ENCODE assay signal across 28 cellular contexts in the genomic region with DNA sequence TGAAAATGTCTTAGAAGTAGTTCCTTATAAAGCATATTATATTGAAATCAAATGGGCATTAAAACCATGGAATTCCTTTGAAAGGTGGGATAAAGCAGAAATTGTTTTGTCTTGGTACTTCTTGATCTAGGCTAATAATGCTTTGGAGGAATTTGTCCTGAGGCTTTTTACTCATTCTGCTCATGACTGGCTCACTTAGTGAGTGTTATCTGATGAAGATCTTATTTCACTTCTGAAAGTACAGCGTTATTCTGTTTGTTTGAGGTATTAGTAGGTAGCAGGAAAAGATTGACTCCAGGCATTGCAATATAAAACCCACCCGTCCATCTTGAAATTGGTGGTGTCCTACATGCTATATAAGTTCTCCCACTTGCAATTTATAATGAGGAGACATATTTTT. TPM values are rescaled to one million over a fixed set of nuclear protein-coding genes. Genes with fewer than 3 reads are reported as not detected.
DNase-seq lines count a peak whose midpoint lies in the region; ATAC-seq and TF ChIP-seq lines count a peak whose summit lies in the region.
"Had no signal": no experiment of that assay in that cellular context is flagged by ENCODE, and none has a peak within 500 bp of the region (broad histone marks: within the 10 kb centered on the region; RNA-seq: fewer than 3 reads in every experiment).

No MANE protein-coding gene starts in this region.

- no peaks in the 10 kb centered on the region for H3K9me2 ChIP-seq in SK-N-SH

- ATAC-seq in HG03097 (IDR thresholded peaks at IDR 0.05; ENCODE audit: low FRiP score, unreplicated experiment): peak; percentile 14
- ATAC-seq in foreskin keratinocyte: peak; percentile 59
- ATAC-seq in HG03520 (IDR thresholded peaks at IDR 0.05; ENCODE audit: unreplicated experiment): no peak
- ATAC-seq: lower lobe of right lung, Right ventricle myocardium inferior, WTC11 had no signal

- DNase-seq in COLO829 (ENCODE audit: low spot score): peak; percentile 35
- DNase-seq in SK-N-SH: no peak
- peak; percentile 55 to 83 for DNase-seq in foreskin keratinocyte
- no peak for DNase-seq in LoVo (ENCODE audit: low spot score)
- no peak for DNase-seq in activated T-cell treated with anti-CD3 and anti-CD28 coated beads for 4 hours
- no peak for DNase-seq in glomerular visceral epithelial cell (ENCODE audit: extremely low spot score)
- DNase-seq: activated CD4-positive, alpha-beta memory T cell treated with anti-CD3 and anti-CD28 coated beads for 36 hours; activated naive CD4-positive, alpha-beta T cell treated with Interleukin-2 at 50 U/mL for 16 hours; activated T-cell treated with anti-CD3 and anti-CD28 coated beads, Interleukin-2, amount 50 U/mL, for 24 hours; aorta; cerebellar nuclear complex; DMS153; effector CD8-positive, alpha-beta T cell; esophagus squamous epithelium; glutamatergic neuron; lower lobe of right lung; naive B cell; NCI-H2029; NCI-H510A treated with DMSO at 0.1 percent for 48 hours; testis had no signal

- no peak for TF ChIP-seq CTCF in SK-N-SH (IDR thresholded peaks at IDR 0.05)
- no peak for TF ChIP-seq CTCF in foreskin keratinocyte (conservative IDR thresholded peaks at IDR 0.05)

- POLR2A ChIA-PET in SK-N-SH (lab: Yijun Ruan, JAX): no interaction called here

- TF ChIP-seq EP300 in SK-N-SH (IDR thresholded peaks at IDR 0.05; ENCODE audit: borderline replicate concordance in 1 of 2, low read depth in 1 of 2, low read length in 1 of 2): no peak

- no peak overlapping the region for H3K4me2 ChIP-seq in SK-N-SH

- H3K79me2 ChIP-seq in SK-N-SH (ENCODE audit: insufficient read depth): no peaks in the 10 kb centered on the region

- no peaks in the 10 kb centered on the region for H3F3A ChIP-seq in SK-N-SH (replicated peaks; ENCODE audit: insufficient read depth)

- H3K27me3 ChIP-seq in SK-N-SH (ENCODE audit: insufficient read depth) (no peaks in the 10 kb centered on the region), foreskin keratinocyte (no peaks in the 10 kb centered on the region)
- H3K27me3 ChIP-seq: esophagus squamous epithelium, right atrium auricular region, testis had no signal

- H2AFZ ChIP-seq in SK-N-SH (ENCODE audit: low read depth): 0 out of 2 replicates have a peak overlapping the region, but pooled peaks have one; percentile 35

- H3K27ac ChIP-seq in SK-N-SH (ENCODE audit: low read depth in 2 of 2, low read length in 1 of 2): no peak overlapping the region
- H3K27ac ChIP-seq in foreskin keratinocyte: peak overlapping the region; percentile 50
- H3K27ac ChIP-seq: lower lobe of right lung, right atrium auricular region, testis had no signal

- H3K4me1 ChIP-seq in SK-N-SH (ENCODE audit: control insufficient read depth in 1 of 2, insufficient read depth in 2 of 2, low read depth in 1 of 2, low read length in 1 of 2) (no peaks in the 10 kb centered on the region), foreskin keratinocyte (peaks cover 40% of the 10 kb centered on the region)
- H3K4me1 ChIP-seq: right atrium auricular region, testis had no signal

- H3K36me3 ChIP-seq in SK-N-SH (replicated peaks in 1 of 2; ENCODE audit: control insufficient read depth in 1 of 2, insufficient read depth in 2 of 2, low read length in 1 of 2): no peaks in the 10 kb centered on the region
- H3K36me3 ChIP-seq: esophagus squamous epithelium, lower lobe of right lung, right atrium auricular region had no signal

- no peaks in the 10 kb centered on the region for H3K9me3 ChIP-seq in SK-N-SH
- H3K9me3 ChIP-seq: esophagus squamous epithelium, lower lobe of right lung, right atrium auricular region, testis had no signal

- CTCF ChIA-PET in SK-N-SH (lab: Yijun Ruan, JAX): interaction anchor here (2.5 kb wide), 1 partner anchor 230 kb away, joined by 6 read pairs; no protein-coding TSS in a partner anchor

- H4K20me1 ChIP-seq in SK-N-SH (ENCODE audit: insufficient read depth): no peaks in the 10 kb centered on the region

- 38% methylated on average over 2 of the region's 2 CpGs for WGBS in SK-N-SH (ENCODE audit: low lambda C conversion rate)

- no peak overlapping the region for H3K4me3 ChIP-seq in SK-N-SH (ENCODE audit: low read depth in 2 of 2, low read length in 1 of 2)
- H3K4me3 ChIP-seq: esophagus squamous epithelium, lower lobe of right lung, right atrium auricular region, testis had no signal

- TF ChIP-seq RAD21 in SK-N-SH (IDR thresholded peaks at IDR 0.05; ENCODE audit: low read length): no peak

- no peak overlapping the region for H3K9ac ChIP-seq in SK-N-SH

TF ChIP-seq in SK-N-SH, 30 proteins besides CTCF, POLR2A, EP300 and RAD21 (continues in another document):
- TF ChIP-seq, protein P1, sequence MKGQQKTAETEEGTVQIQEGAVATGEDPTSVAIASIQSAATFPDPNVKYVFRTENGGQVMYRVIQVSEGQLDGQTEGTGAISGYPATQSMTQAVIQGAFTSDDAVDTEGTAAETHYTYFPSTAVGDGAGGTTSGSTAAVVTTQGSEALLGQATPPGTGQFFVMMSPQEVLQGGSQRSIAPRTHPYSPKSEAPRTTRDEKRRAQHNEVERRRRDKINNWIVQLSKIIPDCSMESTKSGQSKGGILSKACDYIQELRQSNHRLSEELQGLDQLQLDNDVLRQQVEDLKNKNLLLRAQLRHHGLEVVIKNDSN (IDR thresholded peaks at IDR 0.05; ENCODE audit: borderline replicate concordance, low read depth): no peak
- TF ChIP-seq SIN3A (IDR thresholded peaks at IDR 0.05; ENCODE audit: borderline replicate concordance, low read depth, low read length) (no peak), EZH2phosphoT487 (IDR thresholded peaks at IDR 0.05; ENCODE audit: borderline replicate concordance, low read depth) (no peak), REST (IDR thresholded peaks at IDR 0.05; ENCODE audit: low read depth, low read length) (no peak), RFX5 (IDR thresholded peaks at IDR 0.05; ENCODE audit: low read length) (no peak), RCOR1 (IDR thresholded peaks at IDR 0.05; ENCODE audit: low read length) (no peak), NFIC (IDR thresholded peaks at IDR 0.05; ENCODE audit: borderline replicate concordance) (no peak), POLR2AphosphoS5 (IDR thresholded peaks at IDR 0.05; ENCODE audit: low read depth, low read length) (no peak), FOXM1 (IDR thresholded peaks at IDR 0.05; ENCODE audit: low read depth) (no peak), NRF1 (IDR thresholded peaks at IDR 0.05; ENCODE audit: low read depth, low read length) (no peak), YY1 (IDR thresholded peaks at IDR 0.05; ENCODE audit: low read depth) (no peak), SMC3 (IDR thresholded peaks at IDR 0.05; ENCODE audit: low read depth, low read length) (no peak), GABPA (IDR thresholded peaks at IDR 0.05; ENCODE audit: low read depth) (no peak), MXI1 (IDR thresholded peaks at IDR 0.05; ENCODE audit: low read depth, low read length) (no peak)
- TF ChIP-seq, protein P2, sequence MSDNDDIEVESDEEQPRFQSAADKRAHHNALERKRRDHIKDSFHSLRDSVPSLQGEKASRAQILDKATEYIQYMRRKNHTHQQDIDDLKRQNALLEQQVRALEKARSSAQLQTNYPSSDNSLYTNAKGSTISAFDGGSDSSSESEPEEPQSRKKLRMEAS (IDR thresholded peaks at IDR 0.05; ENCODE audit: low read depth): no peak

RNA-seq across cellular contexts. Expression of gene C12orf71, which starts 5.4 kb away (rescaled TPM):
- polyA plus RNA-seq in SK-N-SH (2012; rRNA removed) (not detected in 2 replicates), foreskin keratinocyte (not detected in 2 replicates)
- not detected in 2 replicates for polyA plus RNA-seq in SK-N-SH (2012; cell fraction: cytosol; rRNA removed)
- not detected in 2 replicates for polyA plus RNA-seq in SK-N-SH (2012; cell fraction: nucleus; rRNA removed)
- total RNA-seq in foreskin keratinocyte: not detected in 2 replicates
- total RNA-seq: activated CD4-positive, alpha-beta memory T cell treated with anti-CD3 and anti-CD28 coated beads for 36 hours; aorta; CD4-positive, CD25-positive, alpha-beta regulatory T cell; esophagus squamous epithelium; lower lobe of right lung; omental fat pad; right atrium auricular region; Right ventricle myocardium inferior; WTC11 had no signal
- polyA plus RNA-seq: AG04450; aorta; CD4-positive, CD25-positive, alpha-beta regulatory T cell had no signal

RNA-seq across cellular contexts. Expression of gene MED21, which starts 54.6 kb away (rescaled TPM):
- polyA plus RNA-seq in SK-N-SH (2012; rRNA removed): 13.9 and 19.4 TPM in 2 replicates
- polyA plus RNA-seq in SK-N-SH (2012; cell fraction: cytosol; rRNA removed): 20.5 and 22.4 TPM in 2 replicates
- 4.2 and 14.7 TPM in 2 replicates for polyA plus RNA-seq in SK-N-SH (2012; cell fraction: nucleus; rRNA removed)
- 52.0 and 56.9 TPM in 2 replicates for total RNA-seq in foreskin keratinocyte
- polyA plus RNA-seq in foreskin keratinocyte: 27.8 and 31.4 TPM in 2 replicates

Comparison
In these comparisons a context has a peak if more than half of its experiments do, and no peak if none do; other contexts are left out.
1. DNase-seq: peak in COLO829 (single experiment) and foreskin keratinocyte (2 of 2); none in SK-N-SH (single experiment), LoVo (single experiment), activated T-cell treated with anti-CD3 and anti-CD28 coated beads for 4 hours (single experiment) and glomerular visceral epithelial cell (single experiment).